1 cellular context compared by ENCODE assay signal in genomic region chr11:46366260-46366659, GRCh38.
TF ChIP-seq lines count a peak whose summit lies in the region.

No MANE protein-coding gene starts in this region.

TF ChIP-seq in HepG2, 621 proteins besides CTCF, POLR2A, EP300 and RAD21:
- TF ChIP-seq, protein P1, sequence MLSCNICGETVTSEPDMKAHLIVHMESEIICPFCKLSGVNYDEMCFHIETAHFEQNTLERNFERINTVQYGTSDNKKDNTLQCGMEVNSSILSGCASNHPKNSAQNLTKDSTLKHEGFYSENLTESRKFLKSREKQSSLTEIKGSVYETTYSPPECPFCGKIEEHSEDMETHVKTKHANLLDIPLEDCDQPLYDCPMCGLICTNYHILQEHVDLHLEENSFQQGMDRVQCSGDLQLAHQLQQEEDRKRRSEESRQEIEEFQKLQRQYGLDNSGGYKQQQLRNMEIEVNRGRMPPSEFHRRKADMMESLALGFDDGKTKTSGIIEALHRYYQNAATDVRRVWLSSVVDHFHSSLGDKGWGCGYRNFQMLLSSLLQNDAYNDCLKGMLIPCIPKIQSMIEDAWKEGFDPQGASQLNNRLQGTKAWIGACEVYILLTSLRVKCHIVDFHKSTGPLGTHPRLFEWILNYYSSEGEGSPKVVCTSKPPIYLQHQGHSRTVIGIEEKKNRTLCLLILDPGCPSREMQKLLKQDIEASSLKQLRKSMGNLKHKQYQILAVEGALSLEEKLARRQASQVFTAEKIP (CRISPR knock-in tag; IDR thresholded peaks at IDR 0.05; ENCODE audit: borderline replicate concordance): no peak
- TF ChIP-seq AGO2 (optimal IDR thresholded peaks at IDR 0.05; ENCODE audit: low read depth, low read length): peak; percentile 48
- TF ChIP-seq PHF5A (CRISPR knock-in tag; IDR thresholded peaks at IDR 0.05; ENCODE audit: low read depth, unreplicated experiment): no peak
TF ChIP-seq in HepG2: peak in this region for 1.
